ENCODE assay signal across 8 cellular contexts in genomic region chr2:86562891-86563649, GRCh38. TPM values are rescaled to one million over a fixed set of nuclear protein-coding genes. Genes with fewer than 3 reads are reported as not detected.
A peak's percentile ranks its signal among the peaks of the same experiment; 100 is the strongest.
DNase-seq lines count a peak whose midpoint lies in the region; ATAC-seq and TF ChIP-seq lines count a peak whose summit lies in the region.

Gene CHMP3, minus strand, starts transcription at chr2:86563443. Its CDS starts 95 bp downstream, at chr2:86563348.

- no peaks in the 10 kb centered on the region for H3K9me3 Mint-ChIP-seq in activated naive CD8-positive, alpha-beta T cell treated with anti-CD3 and anti-CD28 coated beads, Interleukin-2, amount 10 ng/mL, durations not matched to agents 7 days and 5 days

- H3K27ac ChIP-seq in SU-DHL-6 (ENCODE audit: low read depth, low read length) (peak within 1 kb of the TSS; percentile 92), ovary (peak within 1 kb of the TSS; percentile 97 to 100), thyroid gland (peak within 1 kb of the TSS; percentile 98 to 99 (median 99))

- peaks cover 24% of the 10 kb centered on the region for H3K36me3 Mint-ChIP-seq in activated naive CD8-positive, alpha-beta T cell treated with anti-CD3 and anti-CD28 coated beads, Interleukin-2, amount 10 ng/mL, durations not matched to agents 7 days and 5 days

- H3K4me1 ChIP-seq in ovary (ENCODE audit: insufficient read depth) (peaks cover 8% of the 10 kb centered on the region), thyroid gland (peaks cover 14 to 18% of the 10 kb centered on the region in 2 donors)

- no peaks in the 10 kb centered on the region for H3K9me2 ChIP-seq in SU-DHL-6 (replicated peaks; ENCODE audit: insufficient read depth, low read length)

- 0% methylated on average over 60 of the region's 60 CpGs for WGBS in ovary, 3 donors
- 1% methylated on average over 33 to 37 of the region's 60 CpGs for WGBS in thyroid gland, 2 donors

- peak; percentile 90 for DNase-seq in NCI-H128 (lab: John Stamatoyannopoulos, UW; ENCODE audit: unreplicated experiment)
- DNase-seq in activated naive CD8-positive, alpha-beta T cell treated with anti-CD3 and anti-CD28 coated beads, Interleukin-2, amount 10 ng/mL, durations not matched to agents 7 days and 5 days = peak; percentile 96
- peak; percentile 90 to 98 (median 95) for DNase-seq in head of caudate nucleus
- peak; percentile 96 to 98 (median 97) for DNase-seq in ovary
- DNase-seq in thyroid gland = peak; percentile 95 to 98

- H3F3A ChIP-seq in SU-DHL-6 (ENCODE audit: insufficient read depth) = no peaks in the 10 kb centered on the region

- POLR2A ChIA-PET in activated naive CD8-positive, alpha-beta T cell treated with anti-CD3 and anti-CD28 coated beads, Interleukin-2, amount 10 ng/mL, durations not matched to agents 7 days and 5 days (lab: Charles Lee) = interaction anchor here (1.2 to 2.3 kb wide), 4 partner anchors 13 to 122 kb away, joined by 3 to 15 read pairs (median 10); partner anchors contain the start of gene KDM3A

- intact Hi-C loops in head of caudate nucleus (cut with DNase I) (loop anchor here (5.0 kb wide), 1 partner anchor 59 kb away; the partner anchor contains the start of gene RNF103), ovary (cut with DNase I) (loop anchor here in 3 of 4 donors (2.0 to 10.0 kb wide), 4 partner anchors 60 to 121 kb away; partner anchors contain the start of genes KDM3A (in 3 of the 3) and RNF103 (in 1 of the 3)), thyroid gland (cut with DNase I) (loop anchor here (5.0 to 10.0 kb wide), 2 partner anchors 62 to 116 kb away; partner anchors contain the start of gene RNF103)

- peak within 1 kb of the TSS; percentile 95 for H3K4me3 Mint-ChIP-seq in activated naive CD8-positive, alpha-beta T cell treated with anti-CD3 and anti-CD28 coated beads, Interleukin-2, amount 10 ng/mL, durations not matched to agents 7 days and 5 days

- H3K9ac ChIP-seq in SU-DHL-6 (ENCODE audit: low read length) = peak within 1 kb of the TSS; percentile 95

- H3K4me1 Mint-ChIP-seq in activated naive CD8-positive, alpha-beta T cell treated with anti-CD3 and anti-CD28 coated beads, Interleukin-2, amount 10 ng/mL, durations not matched to agents 7 days and 5 days = peaks cover 22% of the 10 kb centered on the region

- peak within 1 kb of the TSS; percentile 88 for H3K4me2 ChIP-seq in SU-DHL-6 (ENCODE audit: low read depth, low read length, poor library complexity, severe bottlenecking)

- no peaks in the 10 kb centered on the region for H3K27me3 Mint-ChIP-seq in activated naive CD8-positive, alpha-beta T cell treated with anti-CD3 and anti-CD28 coated beads, Interleukin-2, amount 10 ng/mL, durations not matched to agents 7 days and 5 days

- TF ChIP-seq POLR2A in GM10847 (IDR thresholded peaks at IDR 0.05; ENCODE audit: extremely low read depth, insufficient read length) = peak; percentile 21
- TF ChIP-seq POLR2A in ovary (IDR thresholded peaks at IDR 0.05) = peak; percentile 78
- peak in 1 of 2 donors; percentile 64 for TF ChIP-seq POLR2A in thyroid gland (IDR thresholded peaks at IDR 0.05)

- peak within 1 kb of the TSS; percentile 78 for H2AFZ ChIP-seq in SU-DHL-6 (ENCODE audit: low read depth, low read length, severe bottlenecking)

- H3K36me3 ChIP-seq in SU-DHL-6 (ENCODE audit: low read length) (no peaks in the 10 kb centered on the region), ovary (no peaks in the 10 kb centered on the region), thyroid gland (no peaks in the 10 kb centered on the region)

- H3K4me3 ChIP-seq in SU-DHL-6 (ENCODE audit: insufficient read depth, low read length, poor library complexity, severe bottlenecking) (peak within 1 kb of the TSS; percentile 93), ovary (peak within 1 kb of the TSS; percentile 89), thyroid gland (replicated peaks in 1 of 3) (peak within 1 kb of the TSS; percentile 56 to 65 (median 61))

- H3K27me3 ChIP-seq in SU-DHL-6 (ENCODE audit: low read length) (no peaks in the 10 kb centered on the region), ovary (no peaks in the 10 kb centered on the region), thyroid gland (no peaks in the 10 kb centered on the region)

- H3K27ac Mint-ChIP-seq in activated naive CD8-positive, alpha-beta T cell treated with anti-CD3 and anti-CD28 coated beads, Interleukin-2, amount 10 ng/mL, durations not matched to agents 7 days and 5 days = peak within 1 kb of the TSS; percentile 99

- H3K79me2 ChIP-seq in SU-DHL-6 (ENCODE audit: insufficient read depth, low read length) = peaks cover 41% of the 10 kb centered on the region

- H4K20me1 ChIP-seq in SU-DHL-6 (ENCODE audit: low read depth, low read length) = no peaks in the 10 kb centered on the region

- peak; percentile 86 for ATAC-seq in HG02678 (IDR thresholded peaks at IDR 0.05; ENCODE audit: unreplicated experiment)
- ATAC-seq in activated naive CD8-positive, alpha-beta T cell treated with anti-CD3 and anti-CD28 coated beads, Interleukin-2, amount 10 ng/mL, durations not matched to agents 7 days and 5 days (ENCODE audit: low read depth) = peak; percentile 94

- no peak for TF ChIP-seq EP300 in ovary (IDR thresholded peaks at IDR 0.05)

- H3K9me3 ChIP-seq in SU-DHL-6 (ENCODE audit: insufficient read depth, low read length) (no peaks in the 10 kb centered on the region), ovary (peaks cover 0 to 1% of the 10 kb centered on the region in 2 donors), thyroid gland (no peaks in the 10 kb centered on the region)

- TF ChIP-seq CTCF in SU-DHL-6 (IDR thresholded peaks at IDR 0.05; ENCODE audit: insufficient read depth, low read length, poor library complexity, severe bottlenecking) (no peak), ovary (IDR thresholded peaks at IDR 0.05) (no peak), thyroid gland (IDR thresholded peaks at IDR 0.05) (peak in 1 of 6 experiments; percentile 2)

RNA-seq across cellular contexts. Expression of gene CHMP3, which starts in this region (rescaled TPM):
- total RNA-seq in activated naive CD8-positive, alpha-beta T cell treated with anti-CD3 and anti-CD28 coated beads, Interleukin-2, amount 10 ng/mL, durations not matched to agents 7 days and 5 days = 10 to 100 TPM; 48.9 to 49.5 TPM
- 100 to 1,000 TPM in 3 of 7 donors, 10 to 100 TPM in 4; 38.6 to 127 (median 94.2) TPM for total RNA-seq in ovary
- polyA plus RNA-seq in ovary = 100 to 1,000 TPM in 1 of 2 donors, 10 to 100 TPM in 1; 57.1 to 255 TPM
- 100 to 1,000 TPM in 3 of 4 donors, 10 to 100 TPM in 1; 86.8 to 124 (median 108) TPM for total RNA-seq in thyroid gland

Comparison
In these comparisons a context has a peak if more than half of its experiments do, and no peak if none do; other contexts are left out.
1. Peak in every context shown above with its lines: DNase-seq, ATAC-seq, H3K4me3 ChIP-seq and H3K27ac ChIP-seq.